In genomic region chr15:47439870-47440155, GRCh38 we compare ENCODE assay signal across 31 cellular contexts.
DNase-seq lines count a peak whose midpoint lies in the region; ATAC-seq and TF ChIP-seq lines count a peak whose summit lies in the region.
"Had no signal": no experiment of that assay in that cellular context is flagged by ENCODE, and none has a peak within 500 bp of the region (broad histone marks: within the 10 kb centered on the region; RNA-seq: fewer than 3 reads in every experiment).

No MANE protein-coding gene starts in this region.

- H3K27me3 Mint-ChIP-seq in osteocyte (ENCODE audit: unreplicated experiment) (no peaks in the 10 kb centered on the region), glutamatergic neuron (ENCODE audit: unreplicated experiment) (no peaks in the 10 kb centered on the region)
- H3K27me3 Mint-ChIP-seq: CD4-positive, CD25-positive, alpha-beta regulatory T cell; central memory CD8-positive, alpha-beta T cell had no signal

- no peak overlapping the region for H3K9ac ChIP-seq in adipocyte (ENCODE audit: low read length)

- no peaks in the 10 kb centered on the region for H3K27me3 ChIP-seq in adipocyte (replicated peaks; ENCODE audit: control insufficient read depth, insufficient read depth, low read length)
- H3K27me3 ChIP-seq: foreskin keratinocyte, left lung, spleen, upper lobe of left lung had no signal

- H3K9me3 Mint-ChIP-seq in osteocyte (ENCODE audit: unreplicated experiment) (peaks cover 9% of the 10 kb centered on the region), glutamatergic neuron (ENCODE audit: unreplicated experiment) (peaks cover 4% of the 10 kb centered on the region)
- H3K9me3 Mint-ChIP-seq: mesothelial cell of epicardium; T-helper 2 cell treated with Interferon-gamma antibody and Interleukin-4, amounts not matched to agents 5 μg/mL and 100 μg/mL, for 36 hours had no signal

- TF ChIP-seq CTCF in AG10803 (conservative IDR thresholded peaks at IDR 0.05; ENCODE audit: low read length) = no peak
- TF ChIP-seq CTCF in osteocyte (IDR thresholded peaks at IDR 0.05) = no peak
- TF ChIP-seq CTCF in glutamatergic neuron (IDR thresholded peaks at IDR 0.05; ENCODE audit: partially characterized antibody, unreplicated experiment) = no peak

- H3K36me3 Mint-ChIP-seq in osteocyte (ENCODE audit: unreplicated experiment) (no peaks in the 10 kb centered on the region), glutamatergic neuron (ENCODE audit: unreplicated experiment) (no peaks in the 10 kb centered on the region)
- H3K36me3 Mint-ChIP-seq: activated naive CD4-positive, alpha-beta T cell treated with anti-CD3 and anti-CD28 coated beads, Interleukin-2, amount 50 U/mL, for 72 hours; CD4-positive, CD25-positive, alpha-beta regulatory T cell; mesothelial cell of epicardium; naive thymus-derived CD8-positive, alpha-beta T cell had no signal

- H3K4me1 Mint-ChIP-seq in osteocyte (ENCODE audit: unreplicated experiment) (peaks cover 25% of the 10 kb centered on the region), glutamatergic neuron (ENCODE audit: low read depth, unreplicated experiment) (peaks cover 26% of the 10 kb centered on the region)
- H3K4me1 Mint-ChIP-seq: CD4-positive, CD25-positive, alpha-beta regulatory T cell; central memory CD8-positive, alpha-beta T cell; naive thymus-derived CD8-positive, alpha-beta T cell had no signal

- no peak overlapping the region for H3K4me3 Mint-ChIP-seq in osteocyte (ENCODE audit: unreplicated experiment)
- H3K4me3 Mint-ChIP-seq in glutamatergic neuron (ENCODE audit: unreplicated experiment) = no peak overlapping the region
- H3K4me3 Mint-ChIP-seq: CD4-positive, CD25-positive, alpha-beta regulatory T cell; central memory CD8-positive, alpha-beta T cell; mesothelial cell of epicardium; naive thymus-derived CD8-positive, alpha-beta T cell; T-helper 2 cell treated with Interferon-gamma antibody and Interleukin-4, amounts not matched to agents 5 μg/mL and 100 μg/mL, for 36 hours had no signal

- H3K27ac Mint-ChIP-seq in osteocyte (ENCODE audit: unreplicated experiment) = peak overlapping the region; percentile 41
- no peak overlapping the region for H3K27ac Mint-ChIP-seq in glutamatergic neuron (ENCODE audit: unreplicated experiment)
- H3K27ac Mint-ChIP-seq: activated naive CD4-positive, alpha-beta T cell treated with anti-CD3 and anti-CD28 coated beads, Interleukin-2, amount 50 U/mL, for 72 hours; CD4-positive, CD25-positive, alpha-beta regulatory T cell; naive thymus-derived CD8-positive, alpha-beta T cell; T-helper 2 cell treated with Interferon-gamma antibody and Interleukin-4, amounts not matched to agents 5 μg/mL and 100 μg/mL, for 36 hours had no signal

- no peaks in the 10 kb centered on the region for H3K36me3 ChIP-seq in adipocyte (ENCODE audit: control insufficient read depth, insufficient read depth, low read length, severe bottlenecking)
- H3K36me3 ChIP-seq: left lung, spleen, upper lobe of left lung had no signal

- H3K9me3 ChIP-seq in adipocyte (ENCODE audit: control insufficient read depth, low read length) = no peaks in the 10 kb centered on the region
- H3K9me3 ChIP-seq: left lung, upper lobe of left lung had no signal

- ATAC-seq in HG02610 (IDR thresholded peaks at IDR 0.05; ENCODE audit: unreplicated experiment) = no peak
- ATAC-seq: activated naive CD4-positive, alpha-beta T cell treated with anti-CD3 and anti-CD28 coated beads, Interleukin-2, amount 50 U/mL, for 72 hours; foreskin keratinocyte; GM12878; HepG2; naive thymus-derived CD8-positive, alpha-beta T cell had no signal

- DNase-seq in AG10803 (ENCODE audit: low read depth) (peak; percentile 25), adipocyte (ENCODE audit: low read depth) (peak; percentile 39), fibroblast of gingiva (ENCODE audit: low read depth) (peak; percentile 23), osteocyte (ENCODE audit: extremely low spot score, unreplicated experiment) (no peak), NCI-H82 treated with DMSO at 0.1 percent for 48 hours (lab: John Stamatoyannopoulos, UW; ENCODE audit: unreplicated experiment) (no peak), glutamatergic neuron (no peak), NCI-H2227 treated with DMSO at 0.1 percent for 48 hours (lab: John Stamatoyannopoulos, UW) (no peak)
- DNase-seq: activated CD4-positive, alpha-beta T cell treated with anti-CD3 and anti-CD28 coated beads for 4 hours; activated T-cell treated with anti-CD3 and anti-CD28 coated beads for 4 hours; anterior cingulate cortex; CD4-positive, CD25-positive, alpha-beta regulatory T cell; foreskin keratinocyte; hypothalamus; Kasumi-1; left lung; naive thymus-derived CD8-positive, alpha-beta T cell; NCI-H1436 treated with DMSO at 0.1 percent for 48 hours; NCI-H2107; NCI-H446; occipital lobe; OCI-M1; retina; spleen; upper lobe of left lung had no signal

- H3K4me1 ChIP-seq in adipocyte (ENCODE audit: control insufficient read depth, insufficient read depth, low read length) = no peaks in the 10 kb centered on the region
- H3K4me1 ChIP-seq: spleen, upper lobe of left lung had no signal

- H3K4me3 ChIP-seq in AG10803 (ENCODE audit: low read length) = no peak overlapping the region
- no peak overlapping the region for H3K4me3 ChIP-seq in adipocyte (ENCODE audit: low read length)
- H3K4me3 ChIP-seq: GM12878, left lung, spleen, upper lobe of left lung had no signal

Comparison
In these comparisons a context has a peak if more than half of its experiments do, and no peak if none do; other contexts are left out.
1. DNase-seq: peak in AG10803 (single experiment), adipocyte (single experiment) and fibroblast of gingiva (single experiment); none in osteocyte (single experiment), NCI-H82 treated with DMSO at 0.1 percent for 48 hours (single experiment), glutamatergic neuron (single experiment) and NCI-H2227 treated with DMSO at 0.1 percent for 48 hours (single experiment).